ENCODE assay signal across 8 cellular contexts in the genomic region with DNA sequence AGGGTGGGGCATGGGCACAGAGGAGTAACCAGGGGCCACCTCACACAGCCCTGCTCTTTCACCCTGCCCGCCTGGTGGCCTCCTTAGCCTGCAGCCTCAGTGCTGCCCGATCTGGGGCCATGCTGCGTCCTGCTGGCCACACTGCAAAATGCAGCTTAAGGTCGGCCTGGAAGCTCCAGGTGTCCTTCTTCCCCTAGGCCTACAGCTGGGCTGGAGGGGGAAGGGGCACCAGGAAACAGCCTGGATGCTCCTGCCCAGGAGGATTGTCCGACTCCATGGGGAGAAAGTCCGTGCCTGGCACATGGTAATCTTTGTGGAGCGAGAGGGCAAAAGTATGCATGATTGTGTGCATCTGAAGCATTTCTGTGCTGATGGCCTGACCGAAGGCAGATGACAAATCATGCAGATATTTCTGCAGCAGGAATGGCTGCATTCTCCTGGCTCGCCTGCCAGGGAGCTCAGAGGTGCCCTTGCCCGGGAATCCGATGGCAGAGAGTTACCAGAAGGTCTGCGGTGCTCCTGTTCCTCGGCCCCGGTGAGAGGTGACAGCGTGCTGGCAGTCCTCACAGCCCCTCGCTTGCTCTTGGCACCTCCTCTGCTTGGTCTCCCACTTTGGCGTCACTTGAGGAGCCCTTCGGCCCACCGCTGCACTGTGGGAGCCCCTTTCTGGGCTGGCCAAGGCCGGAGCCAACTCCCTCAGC. TPM values are rescaled to one million over a fixed set of nuclear protein-coding genes. Genes with fewer than 3 reads are reported as not detected.
DNase-seq lines count a peak whose midpoint lies in the region; ATAC-seq and TF ChIP-seq lines count a peak whose summit lies in the region.

No MANE protein-coding gene starts in this region.

- POLR2A ChIA-PET in activated CD4-positive, alpha-beta T cell treated with anti-CD3 and anti-CD28 coated beads for 36 hours (lab: Charles Lee): no interaction called here

- H3K27ac Mint-ChIP-seq in activated CD4-positive, alpha-beta T cell treated with anti-CD3 and anti-CD28 coated beads for 36 hours: no peak overlapping the region
- no peak overlapping the region for H3K27ac Mint-ChIP-seq in central memory CD8-positive, alpha-beta T cell (ENCODE audit: low read depth)
- H3K27ac Mint-ChIP-seq in natural killer cell: no peak overlapping the region

- no peak overlapping the region for H3K4me3 Mint-ChIP-seq in activated CD4-positive, alpha-beta T cell treated with anti-CD3 and anti-CD28 coated beads for 36 hours
- H3K4me3 Mint-ChIP-seq in central memory CD8-positive, alpha-beta T cell: no peak overlapping the region
- no peak overlapping the region for H3K4me3 Mint-ChIP-seq in natural killer cell

- DNase-seq in activated CD4-positive, alpha-beta T cell treated with anti-CD3 and anti-CD28 coated beads for 36 hours: peak; percentile 43
- no peak for DNase-seq in activated CD4-positive, alpha-beta T cell treated with anti-CD3 and anti-CD28 coated beads, Interleukin-2, amount 50 U/mL, for 4 hours
- peak; percentile 16 to 18 for DNase-seq in NCI-H1930 (lab: John Stamatoyannopoulos, UW)
- DNase-seq in central memory CD8-positive, alpha-beta T cell (ENCODE audit: low spot score in 2 of 2): no peak
- DNase-seq in natural killer cell: no peak
- no peak for DNase-seq in NCI-H1694 treated with DMSO at 0.1 percent for 48 hours (lab: John Stamatoyannopoulos, UW)
- no peak for DNase-seq in NOMO-1 treated with dmso at 0.1 percent for 144 hours (lab: John Stamatoyannopoulos, UW; ENCODE audit: unreplicated experiment)
- no peak for DNase-seq in activated effector memory CD4-positive, alpha-beta T cell treated with anti-CD3 and anti-CD28 coated beads, Interleukin-2, amount 50 U/mL, for 16 hours

- no peaks in the 10 kb centered on the region for H3K9me3 Mint-ChIP-seq in activated CD4-positive, alpha-beta T cell treated with anti-CD3 and anti-CD28 coated beads for 36 hours (ENCODE audit: low read depth)
- H3K9me3 Mint-ChIP-seq in central memory CD8-positive, alpha-beta T cell: no peaks in the 10 kb centered on the region
- no peaks in the 10 kb centered on the region for H3K9me3 Mint-ChIP-seq in natural killer cell

- ATAC-seq in activated CD4-positive, alpha-beta T cell treated with anti-CD3 and anti-CD28 coated beads for 36 hours: peak; percentile 70
- ATAC-seq in central memory CD8-positive, alpha-beta T cell (replicated peaks; ENCODE audit: extremely low read depth, poor library complexity, severe bottlenecking): peak; percentile 70
- peak; percentile 53 to 75 (median 62) for ATAC-seq in natural killer cell

- H3K36me3 Mint-ChIP-seq in activated CD4-positive, alpha-beta T cell treated with anti-CD3 and anti-CD28 coated beads for 36 hours (ENCODE audit: low read depth): no peaks in the 10 kb centered on the region
- no peaks in the 10 kb centered on the region for H3K36me3 Mint-ChIP-seq in central memory CD8-positive, alpha-beta T cell (ENCODE audit: insufficient read depth)
- H3K36me3 Mint-ChIP-seq in natural killer cell: no peaks in the 10 kb centered on the region

- peaks cover 23% of the 10 kb centered on the region for H3K4me1 Mint-ChIP-seq in activated CD4-positive, alpha-beta T cell treated with anti-CD3 and anti-CD28 coated beads for 36 hours
- H3K4me1 Mint-ChIP-seq in central memory CD8-positive, alpha-beta T cell: peaks cover 12% of the 10 kb centered on the region
- H3K4me1 Mint-ChIP-seq in natural killer cell: peaks cover 5 to 21% of the 10 kb centered on the region in 2 donors

- CTCF ChIA-PET in activated CD4-positive, alpha-beta T cell treated with anti-CD3 and anti-CD28 coated beads for 36 hours (lab: Charles Lee): interaction anchor here (1.1 kb wide), 1 partner anchor 13 kb away, joined by 3 read pairs; no protein-coding TSS in a partner anchor

- intact Hi-C loops in activated CD4-positive, alpha-beta T cell treated with anti-CD3 and anti-CD28 coated beads for 36 hours (cut with DNase I, micrococcal nuclease): loop anchor here in 1 of 2 experiments (2.0 kb wide), 1 partner anchor 75 kb away; no protein-coding TSS in a partner anchor
- intact Hi-C loops in natural killer cell (cut with micrococcal nuclease): no loop called here

- no peaks in the 10 kb centered on the region for H3K27me3 Mint-ChIP-seq in activated CD4-positive, alpha-beta T cell treated with anti-CD3 and anti-CD28 coated beads for 36 hours
- no peaks in the 10 kb centered on the region for H3K27me3 Mint-ChIP-seq in central memory CD8-positive, alpha-beta T cell
- no peaks in the 10 kb centered on the region for H3K27me3 Mint-ChIP-seq in natural killer cell (ENCODE audit: low read depth in 2 of 2)

- no peak for TF ChIP-seq CTCF in natural killer cell (IDR thresholded peaks at IDR 0.05)

RNA-seq across cellular contexts. Expression of a gene that starts 12.8 kb away (rescaled TPM):
- total RNA-seq in activated CD4-positive, alpha-beta T cell treated with anti-CD3 and anti-CD28 coated beads for 36 hours: not detected
- total RNA-seq in natural killer cell: under 1 TPM in 1 of 3 donors, not detected in 2; 0.30 TPM

RNA-seq across cellular contexts. Expression of a gene that starts 40.9 kb away (rescaled TPM):
- total RNA-seq in activated CD4-positive, alpha-beta T cell treated with anti-CD3 and anti-CD28 coated beads for 36 hours: not detected
- not detected for total RNA-seq in natural killer cell

Comparison
In these comparisons a context has a peak if more than half of its experiments do, and no peak if none do; other contexts are left out.
1. DNase-seq: peak in activated CD4-positive, alpha-beta T cell treated with anti-CD3 and anti-CD28 coated beads for 36 hours (single experiment) and NCI-H1930 (2 of 2); none in activated CD4-positive, alpha-beta T cell treated with anti-CD3 and anti-CD28 coated beads, Interleukin-2, amount 50 U/mL, for 4 hours (0 of 2), central memory CD8-positive, alpha-beta T cell (0 of 2), natural killer cell (single experiment), NCI-H1694 treated with DMSO at 0.1 percent for 48 hours (single experiment), NOMO-1 treated with dmso at 0.1 percent for 144 hours (single experiment) and activated effector memory CD4-positive, alpha-beta T cell treated with anti-CD3 and anti-CD28 coated beads, Interleukin-2, amount 50 U/mL, for 16 hours (single experiment).
2. Peak in every context shown above with its lines, with median percentiles within 50 percentile points of each other: ATAC-seq.